In genomic region chr17:5419356-5419958, GRCh38 we compare ENCODE assay signal across 1 cellular context.
A peak's percentile ranks its signal among the peaks of the same experiment; 100 is the strongest.
TF ChIP-seq lines count a peak whose summit lies in the region.

NUP88 (minus strand) TSS chr17:5419662; CDS start chr17:5419650, 12 bp downstream.

TF ChIP-seq in K562, 482 proteins besides CTCF, POLR2A, EP300 and RAD21 (continued from another document and continues in another):
- TF ChIP-seq, protein P1, sequence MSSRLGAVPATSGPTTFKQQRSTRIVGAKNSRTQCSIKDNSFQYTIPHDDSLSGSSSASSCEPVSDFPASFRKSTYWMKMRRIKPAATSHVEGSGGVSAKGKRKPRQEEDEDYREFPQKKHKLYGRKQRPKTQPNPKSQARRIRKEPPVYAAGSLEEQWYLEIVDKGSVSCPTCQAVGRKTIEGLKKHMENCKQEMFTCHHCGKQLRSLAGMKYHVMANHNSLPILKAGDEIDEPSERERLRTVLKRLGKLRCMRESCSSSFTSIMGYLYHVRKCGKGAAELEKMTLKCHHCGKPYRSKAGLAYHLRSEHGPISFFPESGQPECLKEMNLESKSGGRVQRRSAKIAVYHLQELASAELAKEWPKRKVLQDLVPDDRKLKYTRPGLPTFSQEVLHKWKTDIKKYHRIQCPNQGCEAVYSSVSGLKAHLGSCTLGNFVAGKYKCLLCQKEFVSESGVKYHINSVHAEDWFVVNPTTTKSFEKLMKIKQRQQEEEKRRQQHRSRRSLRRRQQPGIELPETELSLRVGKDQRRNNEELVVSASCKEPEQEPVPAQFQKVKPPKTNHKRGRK (tag; IDR thresholded peaks at IDR 0.05) = no peak
- TF ChIP-seq TAF7 (tag; IDR thresholded peaks at IDR 0.05) = peak; percentile 45; the same call in 1 of the 2 replicates
- no peak for TF ChIP-seq HBP1 (CRISPR knock-in tag; IDR thresholded peaks at IDR 0.05)
- no peak for TF ChIP-seq ZZZ3 (IDR thresholded peaks at IDR 0.05)
- TF ChIP-seq TAF1 (IDR thresholded peaks at IDR 0.05; ENCODE audit: control insufficient read depth, extremely low read depth, insufficient read depth, low read length, severe bottlenecking) = peak; percentile 83
- no peak for TF ChIP-seq MEF2D (tag; conservative IDR thresholded peaks at IDR 0.05; ENCODE audit: low read depth)
- no peak for TF ChIP-seq ZNF518B (CRISPR knock-in tag; IDR thresholded peaks at IDR 0.05)
- TF ChIP-seq, protein P2, sequence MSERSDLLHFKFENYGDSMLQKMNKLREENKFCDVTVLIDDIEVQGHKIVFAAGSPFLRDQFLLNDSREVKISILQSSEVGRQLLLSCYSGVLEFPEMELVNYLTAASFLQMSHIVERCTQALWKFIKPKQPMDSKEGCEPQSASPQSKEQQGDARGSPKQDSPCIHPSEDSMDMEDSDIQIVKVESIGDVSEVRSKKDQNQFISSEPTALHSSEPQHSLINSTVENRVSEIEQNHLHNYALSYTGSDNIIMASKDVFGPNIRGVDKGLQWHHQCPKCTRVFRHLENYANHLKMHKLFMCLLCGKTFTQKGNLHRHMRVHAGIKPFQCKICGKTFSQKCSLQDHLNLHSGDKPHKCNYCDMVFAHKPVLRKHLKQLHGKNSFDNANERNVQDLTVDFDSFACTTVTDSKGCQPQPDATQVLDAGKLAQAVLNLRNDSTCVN (CRISPR knock-in tag; IDR thresholded peaks at IDR 0.05) = no peak
- TF ChIP-seq ZBTB9 (CRISPR knock-in tag; IDR thresholded peaks at IDR 0.05) = 0 out of 2 replicates have a peak, but pooled peaks have one; percentile 32
- TF ChIP-seq ZNF124 (CRISPR knock-in tag; IDR thresholded peaks at IDR 0.05) = no peak
- no peak for TF ChIP-seq CCAR2 (IDR thresholded peaks at IDR 0.05; ENCODE audit: low read depth, low read length)
- no peak for TF ChIP-seq ETS2 (tag; IDR thresholded peaks at IDR 0.05; ENCODE audit: borderline replicate concordance, poor library complexity, severe bottlenecking)
- TF ChIP-seq, protein P3, sequence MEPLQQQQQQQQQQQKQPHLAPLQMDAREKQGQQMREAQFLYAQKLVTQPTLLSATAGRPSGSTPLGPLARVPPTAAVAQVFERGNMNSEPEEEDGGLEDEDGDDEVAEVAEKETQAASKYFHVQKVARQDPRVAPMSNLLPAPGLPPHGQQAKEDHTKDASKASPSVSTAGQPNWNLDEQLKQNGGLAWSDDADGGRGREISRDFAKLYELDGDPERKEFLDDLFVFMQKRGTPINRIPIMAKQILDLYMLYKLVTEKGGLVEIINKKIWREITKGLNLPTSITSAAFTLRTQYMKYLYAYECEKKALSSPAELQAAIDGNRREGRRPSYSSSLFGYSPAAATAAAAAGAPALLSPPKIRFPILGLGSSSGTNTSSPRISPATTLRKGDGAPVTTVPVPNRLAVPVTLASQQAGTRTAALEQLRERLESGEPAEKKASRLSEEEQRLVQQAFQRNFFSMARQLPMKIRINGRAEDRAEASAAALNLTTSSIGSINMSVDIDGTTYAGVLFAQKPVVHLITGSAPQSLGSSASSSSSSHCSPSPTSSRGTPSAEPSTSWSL (CRISPR knock-in tag; IDR thresholded peaks at IDR 0.05; ENCODE audit: borderline replicate concordance) = no peak
- peak; percentile 74 for TF ChIP-seq FOS (IDR thresholded peaks at IDR 0.05; ENCODE audit: extremely low read depth, insufficient read length)
- TF ChIP-seq, protein P4, sequence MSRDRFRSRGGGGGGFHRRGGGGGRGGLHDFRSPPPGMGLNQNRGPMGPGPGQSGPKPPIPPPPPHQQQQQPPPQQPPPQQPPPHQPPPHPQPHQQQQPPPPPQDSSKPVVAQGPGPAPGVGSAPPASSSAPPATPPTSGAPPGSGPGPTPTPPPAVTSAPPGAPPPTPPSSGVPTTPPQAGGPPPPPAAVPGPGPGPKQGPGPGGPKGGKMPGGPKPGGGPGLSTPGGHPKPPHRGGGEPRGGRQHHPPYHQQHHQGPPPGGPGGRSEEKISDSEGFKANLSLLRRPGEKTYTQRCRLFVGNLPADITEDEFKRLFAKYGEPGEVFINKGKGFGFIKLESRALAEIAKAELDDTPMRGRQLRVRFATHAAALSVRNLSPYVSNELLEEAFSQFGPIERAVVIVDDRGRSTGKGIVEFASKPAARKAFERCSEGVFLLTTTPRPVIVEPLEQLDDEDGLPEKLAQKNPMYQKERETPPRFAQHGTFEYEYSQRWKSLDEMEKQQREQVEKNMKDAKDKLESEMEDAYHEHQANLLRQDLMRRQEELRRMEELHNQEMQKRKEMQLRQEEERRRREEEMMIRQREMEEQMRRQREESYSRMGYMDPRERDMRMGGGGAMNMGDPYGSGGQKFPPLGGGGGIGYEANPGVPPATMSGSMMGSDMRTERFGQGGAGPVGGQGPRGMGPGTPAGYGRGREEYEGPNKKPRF (IDR thresholded peaks at IDR 0.05; ENCODE audit: low read depth, low read length) = no peak
- peak; percentile 33; the same call in 1 of the 2 replicates for TF ChIP-seq ZNF263 (CRISPR knock-in tag; IDR thresholded peaks at IDR 0.05; ENCODE audit: borderline replicate concordance)
- no peak for TF ChIP-seq HIVEP1 (CRISPR knock-in tag; IDR thresholded peaks at IDR 0.05)
- TF ChIP-seq ZBTB11 (CRISPR knock-in tag; IDR thresholded peaks at IDR 0.05) = peak; percentile 53 to 84 (median 60); a peak in 5 of 6 replicates
- TF ChIP-seq VEZF1 (CRISPR knock-in tag; IDR thresholded peaks at IDR 0.05) = 0 out of 2 replicates have a peak, but pooled peaks have one; percentile 21
- no peak for TF ChIP-seq CEBPG (CRISPR knock-in tag; IDR thresholded peaks at IDR 0.05)
- TF ChIP-seq CEBPG (tag; conservative IDR thresholded peaks at IDR 0.05 in 1 of 2, IDR thresholded peaks at IDR 0.05 in 1 of 2) = no peak
- TF ChIP-seq EP400 (IDR thresholded peaks at IDR 0.05) = peak; percentile 88; the same call in 1 of the 2 replicates
- no peak for TF ChIP-seq KHSRP (IDR thresholded peaks at IDR 0.05)
- TF ChIP-seq TBL1XR1 (IDR thresholded peaks at IDR 0.05; ENCODE audit: low read length in 2 of 2) = no peak
- no peak for TF ChIP-seq ZNF175 (CRISPR knock-in tag; IDR thresholded peaks at IDR 0.05; ENCODE audit: low read depth)
- TF ChIP-seq, protein P5, sequence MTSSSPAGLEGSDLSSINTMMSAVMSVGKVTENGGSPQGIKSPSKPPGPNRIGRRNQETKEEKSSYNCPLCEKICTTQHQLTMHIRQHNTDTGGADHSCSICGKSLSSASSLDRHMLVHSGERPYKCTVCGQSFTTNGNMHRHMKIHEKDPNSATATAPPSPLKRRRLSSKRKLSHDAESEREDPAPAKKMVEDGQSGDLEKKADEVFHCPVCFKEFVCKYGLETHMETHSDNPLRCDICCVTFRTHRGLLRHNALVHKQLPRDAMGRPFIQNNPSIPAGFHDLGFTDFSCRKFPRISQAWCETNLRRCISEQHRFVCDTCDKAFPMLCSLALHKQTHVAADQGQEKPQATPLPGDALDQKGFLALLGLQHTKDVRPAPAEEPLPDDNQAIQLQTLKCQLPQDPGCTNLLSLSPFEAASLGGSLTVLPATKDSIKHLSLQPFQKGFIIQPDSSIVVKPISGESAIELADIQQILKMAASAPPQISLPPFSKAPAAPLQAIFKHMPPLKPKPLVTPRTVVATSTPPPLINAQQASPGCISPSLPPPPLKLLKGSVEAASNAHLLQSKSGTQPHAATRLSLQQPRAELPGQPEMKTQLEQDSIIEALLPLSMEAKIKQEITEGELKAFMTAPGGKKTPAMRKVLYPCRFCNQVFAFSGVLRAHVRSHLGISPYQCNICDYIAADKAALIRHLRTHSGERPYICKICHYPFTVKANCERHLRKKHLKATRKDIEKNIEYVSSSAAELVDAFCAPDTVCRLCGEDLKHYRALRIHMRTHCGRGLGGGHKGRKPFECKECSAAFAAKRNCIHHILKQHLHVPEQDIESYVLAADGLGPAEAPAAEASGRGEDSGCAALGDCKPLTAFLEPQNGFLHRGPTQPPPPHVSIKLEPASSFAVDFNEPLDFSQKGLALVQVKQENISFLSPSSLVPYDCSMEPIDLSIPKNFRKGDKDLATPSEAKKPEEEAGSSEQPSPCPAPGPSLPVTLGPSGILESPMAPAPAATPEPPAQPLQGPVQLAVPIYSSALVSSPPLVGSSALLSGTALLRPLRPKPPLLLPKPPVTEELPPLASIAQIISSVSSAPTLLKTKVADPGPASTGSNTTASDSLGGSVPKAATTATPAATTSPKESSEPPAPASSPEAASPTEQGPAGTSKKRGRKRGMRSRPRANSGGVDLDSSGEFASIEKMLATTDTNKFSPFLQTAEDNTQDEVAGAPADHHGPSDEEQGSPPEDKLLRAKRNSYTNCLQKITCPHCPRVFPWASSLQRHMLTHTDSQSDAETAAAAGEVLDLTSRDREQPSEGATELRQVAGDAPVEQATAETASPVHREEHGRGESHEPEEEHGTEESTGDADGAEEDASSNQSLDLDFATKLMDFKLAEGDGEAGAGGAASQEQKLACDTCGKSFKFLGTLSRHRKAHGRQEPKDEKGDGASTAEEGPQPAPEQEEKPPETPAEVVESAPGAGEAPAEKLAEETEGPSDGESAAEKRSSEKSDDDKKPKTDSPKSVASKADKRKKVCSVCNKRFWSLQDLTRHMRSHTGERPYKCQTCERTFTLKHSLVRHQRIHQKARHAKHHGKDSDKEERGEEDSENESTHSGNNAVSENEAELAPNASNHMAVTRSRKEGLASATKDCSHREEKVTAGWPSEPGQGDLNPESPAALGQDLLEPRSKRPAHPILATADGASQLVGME (CRISPR knock-in tag; IDR thresholded peaks at IDR 0.05) = no peak
